ENCODE assay signal across 16 cellular contexts in genomic region chrX:35076061-35076460, GRCh38.
"Had no signal": no experiment of that assay in that cellular context is flagged by ENCODE, and none has a peak within 500 bp of the region (broad histone marks: within the 10 kb centered on the region; RNA-seq: fewer than 3 reads in every experiment).

No MANE protein-coding gene starts in this region.

- H3K27ac ChIP-seq: breast epithelium, esophagus squamous epithelium, heart left ventricle, pancreas had no signal

- H3K9me3 ChIP-seq: esophagus squamous epithelium, pancreas had no signal

- DNase-seq: activated CD4-positive, alpha-beta memory T cell treated with anti-CD3 and anti-CD28 coated beads for 36 hours; activated CD4-positive, alpha-beta T cell treated with anti-CD3 and anti-CD28 coated beads for 1 hour; activated gamma-delta T cell; activated naive CD8-positive, alpha-beta T cell treated with anti-CD3 and anti-CD28 coated beads, Interleukin-2, amount 10 ng/mL, durations not matched to agents 7 days and 5 days; activated T-cell treated with anti-CD3 and anti-CD28 coated beads, Interleukin-2, amount 50 U/mL, for 4 hours; anterior cingulate cortex; esophagus squamous epithelium; foreskin melanocyte; heart left ventricle; left ventricle myocardium superior; pancreas; stimulated activated CD4-positive, alpha-beta T cell treated with anti-CD3 and anti-CD28 coated beads, Interleukin-12 subunit alpha, Interleukin-12 subunit beta, amount 100 ng/mL, for 4 hours; stimulated activated naive CD4-positive, alpha-beta T cell treated with Interleukin-2 at 50 U/mL for 16 hours; trophoblast cell had no signal

- H3K27me3 Mint-ChIP-seq: activated CD4-positive, alpha-beta memory T cell treated with anti-CD3 and anti-CD28 coated beads for 36 hours; activated naive CD8-positive, alpha-beta T cell treated with anti-CD3 and anti-CD28 coated beads, Interleukin-2, amount 10 ng/mL, durations not matched to agents 7 days and 5 days had no signal

- H3K4me3 ChIP-seq: breast epithelium, esophagus squamous epithelium, heart left ventricle, pancreas had no signal

- H3K4me1 ChIP-seq: breast epithelium, esophagus squamous epithelium, heart left ventricle, pancreas had no signal

- H3K9me3 Mint-ChIP-seq: activated naive CD8-positive, alpha-beta T cell treated with anti-CD3 and anti-CD28 coated beads, Interleukin-2, amount 10 ng/mL, durations not matched to agents 7 days and 5 days had no signal

- H3K36me3 Mint-ChIP-seq: activated CD4-positive, alpha-beta memory T cell treated with anti-CD3 and anti-CD28 coated beads for 36 hours; activated naive CD8-positive, alpha-beta T cell treated with anti-CD3 and anti-CD28 coated beads, Interleukin-2, amount 10 ng/mL, durations not matched to agents 7 days and 5 days had no signal

- H3K36me3 ChIP-seq: breast epithelium, esophagus squamous epithelium, heart left ventricle, pancreas had no signal

- H3K27ac Mint-ChIP-seq: activated CD4-positive, alpha-beta memory T cell treated with anti-CD3 and anti-CD28 coated beads for 36 hours; activated naive CD8-positive, alpha-beta T cell treated with anti-CD3 and anti-CD28 coated beads, Interleukin-2, amount 10 ng/mL, durations not matched to agents 7 days and 5 days had no signal

- H3K27me3 ChIP-seq: breast epithelium, esophagus squamous epithelium, heart left ventricle had no signal

- H3K4me3 Mint-ChIP-seq: activated CD4-positive, alpha-beta memory T cell treated with anti-CD3 and anti-CD28 coated beads for 36 hours; activated naive CD8-positive, alpha-beta T cell treated with anti-CD3 and anti-CD28 coated beads, Interleukin-2, amount 10 ng/mL, durations not matched to agents 7 days and 5 days; activated T-cell treated with anti-CD3 and anti-CD28 coated beads, Interleukin-2, amount 50 U/mL, for 4 hours; neural crest cell had no signal

- H3K4me1 Mint-ChIP-seq: activated naive CD8-positive, alpha-beta T cell treated with anti-CD3 and anti-CD28 coated beads, Interleukin-2, amount 10 ng/mL, durations not matched to agents 7 days and 5 days; neural crest cell had no signal
